Comparison of ENCODE assay signal across 27 cellular contexts in the genomic region with DNA sequence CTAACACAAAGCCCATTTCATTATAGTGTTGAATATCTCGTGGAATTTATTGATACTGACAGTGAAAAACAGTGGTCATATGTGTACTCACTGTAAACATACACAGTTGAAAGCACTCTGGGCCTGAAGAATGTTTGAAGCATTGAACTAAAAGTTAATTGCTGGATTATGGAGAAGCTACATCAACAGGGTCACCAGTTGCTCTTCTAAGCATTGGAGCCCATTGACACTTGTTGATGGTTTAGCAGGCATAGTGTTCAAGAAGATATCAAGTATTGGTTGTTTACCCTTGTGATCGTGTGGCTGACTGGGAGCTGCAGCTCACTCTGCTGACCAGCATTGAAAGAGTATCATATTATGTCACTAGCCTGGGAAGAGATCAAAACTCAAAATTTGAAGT. TPM values are rescaled to one million over a fixed set of nuclear protein-coding genes. Genes with fewer than 3 reads are reported as not detected.
"Had no signal": no experiment of that assay in that cellular context is flagged by ENCODE, and none has a peak within 500 bp of the region (broad histone marks: within the 10 kb centered on the region; RNA-seq: fewer than 3 reads in every experiment).

No MANE protein-coding gene starts in this region.

- H3K27me3 ChIP-seq: suprapubic skin, testis, thyroid gland, transverse colon, upper lobe of left lung, upper lobe of right lung, uterus, vagina had no signal

- H3K4me3 ChIP-seq: stomach, suprapubic skin, testis, thoracic aorta, thyroid gland, tibial artery, tibial nerve, transverse colon, upper lobe of left lung, upper lobe of right lung, uterus, vagina had no signal

- H3K4me1 ChIP-seq: stomach, suprapubic skin, testis, tibial artery, tibial nerve, transverse colon, upper lobe of left lung, upper lobe of right lung, uterus, vagina had no signal

- FAIRE-seq: urothelium cell line had no signal

- H3K9me3 ChIP-seq: stomach, suprapubic skin, testis, thoracic aorta, thyroid gland, tibial artery, tibial nerve, transverse colon, upper lobe of left lung, upper lobe of right lung, uterus, vagina had no signal

- H3K27ac ChIP-seq: stomach, suprapubic skin, testis, thoracic aorta, thyroid gland, tibial artery, tibial nerve, transverse colon, upper lobe of left lung, upper lobe of right lung, uterus, vagina had no signal

- DNase-seq: stimulated activated CD4-positive, alpha-beta T cell treated with anti-CD3 and anti-CD28 coated beads, Interleukin-2, amount 100 ng/mL, for 48 hours; stimulated activated CD4-positive, alpha-beta T cell treated with anti-CD3 and anti-CD28 coated beads, Interleukin-4, amount 100 ng/mL, for 1 hour; stimulated activated CD4-positive, alpha-beta T cell treated with anti-CD3 and anti-CD28 coated beads, Interleukin-4, amount 100 ng/mL, for 24 hours; stimulated activated CD4-positive, alpha-beta T cell treated with anti-CD3 and anti-CD28 coated beads, Interleukin-4, amount 100 ng/mL, for 4 hours; stimulated activated CD8-positive, alpha-beta memory T cell treated with anti-CD3 and anti-CD28 coated beads, Interleukin-4, amount 100 ng/mL, for 48 hours; stimulated activated naive B cell treated with anti-CD40 and anti-IgM and Interleukin-4, amounts not matched to agents 10 μg/mL and 1 μg/mL and 100 μg/mL, for 72 hours; stimulated activated naive CD4-positive, alpha-beta T cell; stimulated activated naive CD4-positive, alpha-beta T cell treated with Interleukin-2 at 50 U/mL for 16 hours; stimulated activated naive CD8-positive, alpha-beta T cell treated with anti-CD3 and anti-CD28 coated beads, Interleukin-15, amount 100 ng/mL, for 72 hours; stimulated activated naive CD8-positive, alpha-beta T cell treated with anti-CD3 and anti-CD28 coated beads, Interleukin-15, Interleukin-2, amounts not matched to agents 100 U/mL and 50 U/mL, for 24 hours; stomach; substantia nigra; testis; thyroid gland; tibial artery; transverse colon; trophoblast cell; upper lobe of left lung; upper lobe of right lung; uterus had no signal

- H3K36me3 ChIP-seq: stomach, suprapubic skin, thoracic aorta, thyroid gland, tibial artery, tibial nerve, transverse colon, upper lobe of left lung, upper lobe of right lung, uterus, vagina had no signal

- ATAC-seq: stimulated activated effector memory CD8-positive, alpha-beta T cell treated with anti-CD3 and anti-CD28 coated beads, Interleukin-12 subunit alpha, Interleukin-12 subunit beta, amount 100 ng/mL, for 72 hours; stimulated activated memory B cell treated with anti-CD40 and anti-IgM and Interleukin-4, amounts not matched to agents 10 μg/mL and 1 μg/mL and 100 μg/mL, for 72 hours; stimulated activated naive B cell treated with anti-CD40 and anti-IgM and Interleukin-4, amounts not matched to agents 10 μg/mL and 1 μg/mL and 100 μg/mL, for 72 hours; stimulated activated naive CD8-positive, alpha-beta T cell treated with anti-CD3 and anti-CD28 coated beads, Interleukin-15, amount 100 ng/mL, for 72 hours; stimulated activated naive CD8-positive, alpha-beta T cell treated with anti-CD3 and anti-CD28 coated beads, Interleukin-15, Interleukin-2, amounts not matched to agents 100 U/mL and 50 U/mL, for 24 hours; upper lobe of right lung had no signal

RNA-seq across cellular contexts. Expression of a gene that starts 10.3 kb away (rescaled TPM):
- total RNA-seq: thoracic aorta, tibial nerve, upper lobe of right lung had no signal
